8 cellular contexts compared by ENCODE assay signal in the genomic region with DNA sequence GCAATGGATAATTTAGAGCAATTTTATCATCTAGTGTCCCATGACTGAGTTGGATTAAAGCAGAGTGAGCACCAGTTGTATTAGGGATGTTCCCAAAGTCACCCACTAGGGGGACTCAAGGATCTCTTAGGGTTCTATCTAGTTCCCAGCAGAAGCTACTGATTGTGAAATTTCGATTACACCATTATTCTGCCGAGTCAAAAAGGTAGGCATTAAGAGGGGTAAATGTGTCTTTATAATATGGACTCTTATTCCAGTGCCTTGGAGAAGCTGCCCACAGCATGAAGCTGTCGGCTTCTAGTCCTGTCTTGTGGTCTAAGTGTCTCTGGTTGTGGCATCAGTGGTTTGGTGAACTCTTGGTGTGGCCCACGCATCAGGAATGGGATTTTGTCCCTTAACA. TPM values are rescaled to one million over a fixed set of nuclear protein-coding genes. Genes with fewer than 3 reads are reported as not detected.
DNase-seq lines count a peak whose midpoint lies in the region; ATAC-seq, FAIRE-seq and TF ChIP-seq lines count a peak whose summit lies in the region.

No MANE protein-coding gene starts in this region.

- peak; percentile 92 for FAIRE-seq in islet of Langerhans (lab: Jason Lieb, UNC)

- no peaks in the 10 kb centered on the region for H3K4me1 ChIP-seq in mammary epithelial cell (ENCODE audit: insufficient read depth, low read length)

- ATAC-seq in stimulated activated naive CD8-positive, alpha-beta T cell treated with anti-CD3 and anti-CD28 coated beads, Interleukin-15, amount 100 ng/mL, for 72 hours: peak; percentile 83
- no peak for ATAC-seq in GM21723 (IDR thresholded peaks at IDR 0.05; ENCODE audit: unreplicated experiment)

- no peaks in the 10 kb centered on the region for H4K20me1 ChIP-seq in mammary epithelial cell (ENCODE audit: insufficient read depth, low read length)

- H3K9me3 ChIP-seq in mammary epithelial cell (replicated peaks; ENCODE audit: insufficient read depth, low read length): no peaks in the 10 kb centered on the region

- H3K9ac ChIP-seq in mammary epithelial cell (ENCODE audit: insufficient read depth, low read length): no peak overlapping the region

- H3K4me3 Mint-ChIP-seq in stimulated activated naive CD8-positive, alpha-beta T cell treated with anti-CD3 and anti-CD28 coated beads, Interleukin-15, amount 100 ng/mL, for 72 hours: no peak overlapping the region

- no peak overlapping the region for H3K27ac Mint-ChIP-seq in stimulated activated naive CD8-positive, alpha-beta T cell treated with anti-CD3 and anti-CD28 coated beads, Interleukin-15, amount 100 ng/mL, for 72 hours

- no peaks in the 10 kb centered on the region for H3K27me3 ChIP-seq in mammary epithelial cell (ENCODE audit: insufficient read depth, low read length)

- intact Hi-C loops in mammary epithelial cell (cut with micrococcal nuclease): loop anchor here (1.0 kb wide), 4 partner anchors 40 to 168 kb away; no protein-coding TSS in a partner anchor

- DNase-seq in AG08396 (ENCODE audit: low spot score) (peak; percentile 81), GDM1 (lab: John Stamatoyannopoulos, UW) (peak; percentile 38), HPDE6-E6E7 (ENCODE audit: extremely low spot score) (peak; percentile 79), OCI-M1 (lab: John Stamatoyannopoulos, UW) (peak; percentile 88), mammary epithelial cell (peak; percentile 66)
- peak; percentile 33 to 46 for DNase-seq in stimulated activated naive CD8-positive, alpha-beta T cell treated with anti-CD3 and anti-CD28 coated beads, Interleukin-15, amount 100 ng/mL, for 72 hours

- H3K4me3 ChIP-seq in mammary epithelial cell (replicated peaks in 1 of 3; ENCODE audit: insufficient read depth in 1 of 3, low read depth in 2 of 3, low read length in 3 of 3): no peak overlapping the region

- H2AFZ ChIP-seq in mammary epithelial cell (ENCODE audit: low read depth, low read length): peak overlapping the region; percentile 51

- no TSS peak for BruUV-seq in mammary epithelial cell (replicated peaks; lab: Mats Ljungman, UMichigan)

- WGBS in mammary epithelial cell (ENCODE audit: low coverage, missing lambda C conversion rate): 29% methylated on average over 4 of the region's 4 CpGs

- H3K4me2 ChIP-seq in mammary epithelial cell (ENCODE audit: insufficient read depth, low read depth, low read length): no peak overlapping the region

- CTCF ChIA-PET in mammary epithelial cell (lab: Charles Lee; ENCODE audit: low non-redundant PET): interaction anchor here (0.6 to 1.0 kb wide), 3 partner anchors 91 to 168 kb away, joined by 3 to 6 read pairs (median 3); no protein-coding TSS in a partner anchor

- H3K27ac ChIP-seq in mammary epithelial cell (ENCODE audit: insufficient read depth, low read depth, low read length): no peak overlapping the region

- peaks cover 27% of the 10 kb centered on the region for H3K4me1 Mint-ChIP-seq in stimulated activated naive CD8-positive, alpha-beta T cell treated with anti-CD3 and anti-CD28 coated beads, Interleukin-15, amount 100 ng/mL, for 72 hours

- TF ChIP-seq CTCF in mammary epithelial cell (conservative IDR thresholded peaks at IDR 0.05 in 1 of 2, IDR thresholded peaks at IDR 0.05 in 1 of 2; ENCODE audit: extremely low read depth in 1 of 2, insufficient read depth in 1 of 2, low read depth in 1 of 2, low read length in 2 of 2): peak; percentile 79 to 92

- H3K9me3 Mint-ChIP-seq in stimulated activated naive CD8-positive, alpha-beta T cell treated with anti-CD3 and anti-CD28 coated beads, Interleukin-15, amount 100 ng/mL, for 72 hours: no peaks in the 10 kb centered on the region

- H3K79me2 ChIP-seq in mammary epithelial cell (ENCODE audit: insufficient read depth, low read length): no peaks in the 10 kb centered on the region

- in situ Hi-C loops in mammary epithelial cell (cut with MboI; ENCODE audit: low sequenced_read_pairs in 2 of 2): loop anchor here (5.0 to 25.0 kb wide), 3 partner anchors 41 to 234 kb away; no protein-coding TSS in a partner anchor

- dilution Hi-C loops in mammary epithelial cell (cut with HindIII; ENCODE audit: low sequenced_read_pairs): no loop called here

- no peaks in the 10 kb centered on the region for H3K36me3 ChIP-seq in mammary epithelial cell (ENCODE audit: insufficient read depth, low read length)

- no peaks in the 10 kb centered on the region for H3K27me3 Mint-ChIP-seq in stimulated activated naive CD8-positive, alpha-beta T cell treated with anti-CD3 and anti-CD28 coated beads, Interleukin-15, amount 100 ng/mL, for 72 hours

RNA-seq across cellular contexts. Expression of a gene that starts 53.3 kb away (rescaled TPM):
- total RNA-seq in mammary epithelial cell: 10 to 100 TPM; 72.5 to 91.4 TPM
- 30.9 TPM for polyA plus RNA-seq in mammary epithelial cell
- 41.6 TPM for polyA minus RNA-seq in mammary epithelial cell

Comparison
In these comparisons a context has a peak if more than half of its experiments do, and no peak if none do; other contexts are left out.
1. DNase-seq: peak in every context shown above with its lines; median percentile 88 in OCI-M1; 81 in AG08396; 79 in HPDE6-E6E7; 66 in mammary epithelial cell; 40 in stimulated activated naive CD8-positive, alpha-beta T cell treated with anti-CD3 and anti-CD28 coated beads, Interleukin-15, amount 100 ng/mL, for 72 hours; 38 in GDM1.